In the genomic region with DNA sequence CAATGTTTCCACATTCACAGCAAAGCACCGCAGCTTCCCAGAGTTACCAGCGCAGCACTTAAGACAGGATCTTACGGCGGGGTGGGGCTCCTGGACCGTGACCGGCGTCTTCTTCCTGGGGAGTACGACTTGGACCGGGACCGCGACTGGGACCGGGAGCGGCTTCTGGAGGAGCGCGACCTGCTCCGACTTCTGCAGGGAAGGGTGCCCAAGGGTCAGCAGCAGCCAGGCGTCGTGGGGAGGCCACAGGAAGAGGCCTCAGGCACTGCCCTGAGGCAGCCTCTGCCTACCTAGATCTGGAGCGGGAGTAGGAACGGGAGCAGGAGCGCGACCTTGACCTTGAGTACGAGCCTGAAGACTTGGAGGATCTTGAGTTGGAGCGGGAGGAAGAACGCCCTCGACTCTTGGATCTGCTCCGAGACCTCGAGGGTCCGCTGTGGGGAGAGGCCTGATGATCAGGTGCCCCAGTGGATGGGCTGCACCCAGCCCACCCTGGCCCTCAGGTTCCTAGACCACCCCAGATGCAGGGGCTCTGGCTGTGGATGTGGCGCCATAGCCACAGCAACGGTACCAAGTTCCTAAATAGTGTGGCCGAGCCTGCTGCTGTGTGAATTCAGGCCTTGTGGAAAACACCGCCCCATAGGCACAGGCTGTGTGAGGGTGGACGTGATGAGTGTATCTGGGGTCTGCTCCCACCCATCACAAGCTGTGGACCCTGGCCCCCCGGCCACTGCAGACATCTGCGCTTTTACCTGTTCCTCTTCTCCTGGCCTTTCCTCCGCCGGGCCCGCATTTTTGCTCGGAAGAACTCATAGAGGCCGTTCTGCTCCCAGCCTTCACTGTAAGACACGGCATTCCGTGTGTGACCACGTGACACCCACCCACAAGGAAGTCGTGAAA, we compare ENCODE assay signal across 16 cellular contexts. TPM values are rescaled to one million over a fixed set of nuclear protein-coding genes. Genes with fewer than 3 reads are reported as not detected.
DNase-seq lines count a peak whose midpoint lies in the region; ATAC-seq and TF ChIP-seq lines count a peak whose summit lies in the region.
"Had no signal": no experiment of that assay in that cellular context is flagged by ENCODE, and none has a peak within 500 bp of the region (broad histone marks: within the 10 kb centered on the region; RNA-seq: fewer than 3 reads in every experiment).

No MANE protein-coding gene starts in this region.

- TF ChIP-seq CTCF in GM23338 (conservative IDR thresholded peaks at IDR 0.05; ENCODE audit: low read depth in 2 of 2) = no peak

- H3K4me3 ChIP-seq in GM23338 = no peak overlapping the region
- H3K4me3 ChIP-seq: MG63, PC-9, SK-N-MC had no signal

- peaks cover 12% of the 10 kb centered on the region for H4K20me1 ChIP-seq in GM23338 (replicated peaks; ENCODE audit: insufficient read depth)

- H3K36me3 ChIP-seq in GM23338 (ENCODE audit: insufficient read depth) = peaks cover 36% of the 10 kb centered on the region

- peaks cover 76% of the 10 kb centered on the region for H3K36me3 Mint-ChIP-seq in GM23338 (ENCODE audit: low read depth)

- H2AFZ ChIP-seq in GM23338 = no peak overlapping the region
- H2AFZ ChIP-seq: PC-9 had no signal

- no peaks in the 10 kb centered on the region for H3K79me2 ChIP-seq in GM23338 (replicated peaks; ENCODE audit: insufficient read depth)

- no peak overlapping the region for H3K27ac ChIP-seq in GM23338 (ENCODE audit: low read depth)
- H3K27ac ChIP-seq: KMS-11, PC-9, SK-N-MC had no signal

- H3K27me3 ChIP-seq in GM23338 (ENCODE audit: insufficient read depth) = no peaks in the 10 kb centered on the region
- H3K27me3 ChIP-seq: MG63 had no signal

- H3K4me1 Mint-ChIP-seq in GM23338 = no peaks in the 10 kb centered on the region

- peak; percentile 17 for DNase-seq in 8988T
- DNase-seq in GM23338 (ENCODE audit: low spot score) = no peak
- peak; percentile 45 for DNase-seq in left lobe of liver (ENCODE audit: low spot score)
- DNase-seq in NCI-H187 treated with DMSO at 0.1 percent for 48 hours (lab: John Stamatoyannopoulos, UW) = no peak
- DNase-seq: Calu3; CD4-positive, alpha-beta T cell; MG63; NCI-H1092 treated with DMSO at 0.1 percent for 48 hours; NCI-H1694; NCI-H345; PC-9 had no signal

- peaks cover 9% of the 10 kb centered on the region for H3K27me3 Mint-ChIP-seq in GM23338 (ENCODE audit: insufficient read depth, low read depth, poor library complexity)
- H3K27me3 Mint-ChIP-seq: CD4-positive, alpha-beta T cell had no signal

- H3K4me1 ChIP-seq in GM23338 (ENCODE audit: insufficient read depth) = no peaks in the 10 kb centered on the region

- no peak for ATAC-seq in GM23338
- ATAC-seq in left lobe of liver = no peak
- ATAC-seq in HG03442 (IDR thresholded peaks at IDR 0.05; ENCODE audit: unreplicated experiment) = no peak
- no peak for ATAC-seq in GM18873 (IDR thresholded peaks at IDR 0.05; ENCODE audit: low FRiP score, unreplicated experiment)
- ATAC-seq: Right ventricle myocardium inferior had no signal

- no peaks in the 10 kb centered on the region; the same call in 2 of the 3 replicates for H3K9me3 Mint-ChIP-seq in GM23338
- H3K9me3 Mint-ChIP-seq: CD4-positive, alpha-beta T cell had no signal

- no peak overlapping the region for H3K4me3 Mint-ChIP-seq in GM23338
- H3K4me3 Mint-ChIP-seq: CD4-positive, alpha-beta T cell had no signal

- H3K27ac Mint-ChIP-seq in GM23338 = 0 out of 2 replicates have a peak overlapping the region, but pooled peaks have one; percentile 50
- H3K27ac Mint-ChIP-seq: CD4-positive, alpha-beta T cell had no signal

- H3K4me2 ChIP-seq in GM23338 = no peak overlapping the region
- H3K4me2 ChIP-seq: KMS-11, PC-9 had no signal

- H3K9me2 ChIP-seq in GM23338 (ENCODE audit: insufficient read depth) = no peaks in the 10 kb centered on the region

- H3F3A ChIP-seq in GM23338 (replicated peaks; ENCODE audit: low read depth) = peaks cover 20% of the 10 kb centered on the region

TF ChIP-seq in GM23338, 12 proteins besides CTCF, POLR2A, EP300 and RAD21 (continues in another document):
- TF ChIP-seq STAT1 (IDR thresholded peaks at IDR 0.05; ENCODE audit: unreplicated experiment) (no peak), EZH2phosphoT487 (IDR thresholded peaks at IDR 0.05; ENCODE audit: unreplicated experiment) (no peak), POLR2AphosphoS5 (IDR thresholded peaks at IDR 0.05; ENCODE audit: low read depth) (no peak)
- TF ChIP-seq, protein P1, sequence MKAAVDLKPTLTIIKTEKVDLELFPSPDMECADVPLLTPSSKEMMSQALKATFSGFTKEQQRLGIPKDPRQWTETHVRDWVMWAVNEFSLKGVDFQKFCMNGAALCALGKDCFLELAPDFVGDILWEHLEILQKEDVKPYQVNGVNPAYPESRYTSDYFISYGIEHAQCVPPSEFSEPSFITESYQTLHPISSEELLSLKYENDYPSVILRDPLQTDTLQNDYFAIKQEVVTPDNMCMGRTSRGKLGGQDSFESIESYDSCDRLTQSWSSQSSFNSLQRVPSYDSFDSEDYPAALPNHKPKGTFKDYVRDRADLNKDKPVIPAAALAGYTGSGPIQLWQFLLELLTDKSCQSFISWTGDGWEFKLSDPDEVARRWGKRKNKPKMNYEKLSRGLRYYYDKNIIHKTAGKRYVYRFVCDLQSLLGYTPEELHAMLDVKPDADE (IDR thresholded peaks at IDR 0.05) = no peak
- TF ChIP-seq, protein P2, sequence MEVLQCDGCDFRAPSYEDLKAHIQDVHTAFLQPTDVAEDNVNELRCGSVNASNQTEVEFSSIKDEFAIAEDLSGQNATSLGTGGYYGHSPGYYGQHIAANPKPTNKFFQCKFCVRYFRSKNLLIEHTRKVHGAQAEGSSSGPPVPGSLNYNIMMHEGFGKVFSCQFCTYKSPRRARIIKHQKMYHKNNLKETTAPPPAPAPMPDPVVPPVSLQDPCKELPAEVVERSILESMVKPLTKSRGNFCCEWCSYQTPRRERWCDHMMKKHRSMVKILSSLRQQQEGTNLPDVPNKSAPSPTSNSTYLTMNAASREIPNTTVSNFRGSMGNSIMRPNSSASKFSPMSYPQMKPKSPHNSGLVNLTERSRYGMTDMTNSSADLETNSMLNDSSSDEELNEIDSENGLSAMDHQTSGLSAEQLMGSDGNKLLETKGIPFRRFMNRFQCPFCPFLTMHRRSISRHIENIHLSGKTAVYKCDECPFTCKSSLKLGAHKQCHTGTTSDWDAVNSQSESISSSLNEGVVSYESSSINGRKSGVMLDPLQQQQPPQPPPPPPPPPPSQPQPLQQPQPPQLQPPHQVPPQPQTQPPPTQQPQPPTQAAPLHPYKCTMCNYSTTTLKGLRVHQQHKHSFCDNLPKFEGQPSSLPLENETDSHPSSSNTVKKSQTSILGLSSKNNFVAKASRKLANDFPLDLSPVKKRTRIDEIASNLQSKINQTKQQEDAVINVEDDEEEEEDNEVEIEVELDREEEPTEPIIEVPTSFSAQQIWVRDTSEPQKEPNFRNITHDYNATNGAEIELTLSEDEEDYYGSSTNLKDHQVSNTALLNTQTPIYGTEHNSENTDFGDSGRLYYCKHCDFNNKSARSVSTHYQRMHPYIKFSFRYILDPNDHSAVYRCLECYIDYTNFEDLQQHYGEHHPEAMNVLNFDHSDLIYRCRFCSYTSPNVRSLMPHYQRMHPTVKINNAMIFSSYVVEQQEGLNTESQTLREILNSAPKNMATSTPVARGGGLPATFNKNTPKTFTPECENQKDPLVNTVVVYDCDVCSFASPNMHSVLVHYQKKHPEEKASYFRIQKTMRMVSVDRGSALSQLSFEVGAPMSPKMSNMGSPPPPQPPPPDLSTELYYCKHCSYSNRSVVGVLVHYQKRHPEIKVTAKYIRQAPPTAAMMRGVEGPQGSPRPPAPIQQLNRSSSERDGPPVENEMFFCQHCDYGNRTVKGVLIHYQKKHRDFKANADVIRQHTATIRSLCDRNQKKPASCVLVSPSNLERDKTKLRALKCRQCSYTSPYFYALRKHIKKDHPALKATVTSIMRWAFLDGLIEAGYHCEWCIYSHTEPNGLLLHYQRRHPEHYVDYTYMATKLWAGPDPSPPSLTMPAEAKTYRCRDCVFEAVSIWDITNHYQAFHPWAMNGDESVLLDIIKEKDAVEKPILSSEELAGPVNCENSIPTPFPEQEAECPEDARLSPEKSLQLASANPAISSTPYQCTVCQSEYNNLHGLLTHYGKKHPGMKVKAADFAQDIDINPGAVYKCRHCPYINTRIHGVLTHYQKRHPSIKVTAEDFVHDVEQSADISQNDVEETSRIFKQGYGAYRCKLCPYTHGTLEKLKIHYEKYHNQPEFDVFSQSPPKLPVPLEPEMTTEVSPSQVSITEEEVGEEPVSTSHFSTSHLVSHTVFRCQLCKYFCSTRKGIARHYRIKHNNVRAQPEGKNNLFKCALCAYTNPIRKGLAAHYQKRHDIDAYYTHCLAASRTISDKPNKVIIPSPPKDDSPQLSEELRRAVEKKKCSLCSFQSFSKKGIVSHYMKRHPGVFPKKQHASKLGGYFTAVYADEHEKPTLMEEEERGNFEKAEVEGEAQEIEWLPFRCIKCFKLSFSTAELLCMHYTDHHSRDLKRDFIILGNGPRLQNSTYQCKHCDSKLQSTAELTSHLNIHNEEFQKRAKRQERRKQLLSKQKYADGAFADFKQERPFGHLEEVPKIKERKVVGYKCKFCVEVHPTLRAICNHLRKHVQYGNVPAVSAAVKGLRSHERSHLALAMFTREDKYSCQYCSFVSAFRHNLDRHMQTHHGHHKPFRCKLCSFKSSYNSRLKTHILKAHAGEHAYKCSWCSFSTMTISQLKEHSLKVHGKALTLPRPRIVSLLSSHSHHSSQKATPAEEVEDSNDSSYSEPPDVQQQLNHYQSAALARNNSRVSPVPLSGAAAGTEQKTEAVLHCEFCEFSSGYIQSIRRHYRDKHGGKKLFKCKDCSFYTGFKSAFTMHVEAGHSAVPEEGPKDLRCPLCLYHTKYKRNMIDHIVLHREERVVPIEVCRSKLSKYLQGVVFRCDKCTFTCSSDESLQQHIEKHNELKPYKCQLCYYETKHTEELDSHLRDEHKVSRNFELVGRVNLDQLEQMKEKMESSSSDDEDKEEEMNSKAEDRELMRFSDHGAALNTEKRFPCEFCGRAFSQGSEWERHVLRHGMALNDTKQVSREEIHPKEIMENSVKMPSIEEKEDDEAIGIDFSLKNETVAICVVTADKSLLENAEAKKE (CRISPR knock-in tag; IDR thresholded peaks at IDR 0.05) = no peak

RNA-seq across cellular contexts. Expression of a gene that starts 21.9 kb away (rescaled TPM):
- total RNA-seq in GM23338 (2014; rRNA removed; shearing (Covaris generic)) = 31.0 and 31.6 TPM in 2 replicates
- 37.5 and 41.2 TPM in 2 replicates for polyA plus RNA-seq in GM23338 (2016; fragmentation: Nextera tagmentation; extraction: Ambion mirVana)
- 27.2 TPM for total RNA-seq in left lobe of liver

RNA-seq across cellular contexts. Expression of a gene that starts 24.1 kb away (rescaled TPM):
- total RNA-seq in GM23338 (2014; rRNA removed; shearing (Covaris generic)) = 4.0 and 5.9 TPM in 2 replicates
- 1.5 and 2.5 TPM in 2 replicates for polyA plus RNA-seq in GM23338 (2016; fragmentation: Nextera tagmentation; extraction: Ambion mirVana)
- 2.4 TPM for total RNA-seq in left lobe of liver

RNA-seq across cellular contexts. Expression of a gene that starts 24.4 kb away (rescaled TPM):
- total RNA-seq in GM23338 (2014; rRNA removed; shearing (Covaris generic)) = 0.66 TPM in 1 of 2 replicates, not detected in the other
- polyA plus RNA-seq in GM23338 (2016; fragmentation: Nextera tagmentation; extraction: Ambion mirVana) = 0.42 and 0.73 TPM in 2 replicates
- not detected for total RNA-seq in left lobe of liver
- total RNA-seq: Calu3; CD4-positive, alpha-beta T cell; PC-9; Right ventricle myocardium inferior had no signal

RNA-seq across cellular contexts. Expression of a gene that starts 48.6 kb away (rescaled TPM):
- 23.9 and 25.7 TPM in 2 replicates for total RNA-seq in GM23338 (2014; rRNA removed; shearing (Covaris generic))
- polyA plus RNA-seq in GM23338 (2016; fragmentation: Nextera tagmentation; extraction: Ambion mirVana) = 31.3 and 32.5 TPM in 2 replicates
- 17.2 TPM for total RNA-seq in left lobe of liver

RNA-seq across cellular contexts. Expression of a gene that starts 51.9 kb away (rescaled TPM):
- total RNA-seq in GM23338 (2014; rRNA removed; shearing (Covaris generic)) = 24.1 and 30.3 TPM in 2 replicates
- 16.2 and 17.0 TPM in 2 replicates for polyA plus RNA-seq in GM23338 (2016; fragmentation: Nextera tagmentation; extraction: Ambion mirVana)
- total RNA-seq in left lobe of liver = 22.9 TPM

Comparison
In these comparisons a context has a peak if more than half of its experiments do, and no peak if none do; other contexts are left out.
1. DNase-seq: peak in 8988T (single experiment) and left lobe of liver (single experiment); none in GM23338 (single experiment) and NCI-H187 treated with DMSO at 0.1 percent for 48 hours (single experiment).